ENCODE assay signal across 1 cellular context in the genomic region with DNA sequence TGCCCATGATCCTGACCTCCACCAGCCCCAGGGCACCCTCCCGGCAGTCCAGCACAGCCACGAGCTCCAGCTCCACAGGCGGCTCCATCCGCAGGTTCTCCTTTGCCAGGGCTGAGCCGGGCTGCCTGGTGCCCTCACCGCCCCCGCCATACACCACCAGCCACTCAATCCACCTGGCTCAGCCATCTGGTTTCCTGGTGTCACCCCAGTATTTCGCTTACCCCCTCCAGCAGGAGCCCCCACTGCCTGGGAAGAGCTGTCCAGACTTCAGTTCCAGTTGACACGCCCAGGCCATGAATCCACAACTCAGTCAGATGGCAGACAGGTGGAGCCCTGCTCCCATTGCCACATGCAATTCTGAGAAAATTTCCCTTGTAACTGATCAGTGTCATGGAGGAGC.
TF ChIP-seq lines count a peak whose summit lies in the region.

No MANE protein-coding gene starts in this region.

TF ChIP-seq in HepG2, 621 proteins besides CTCF, POLR2A, EP300 and RAD21:
- TF ChIP-seq ZNF7 (CRISPR knock-in tag; IDR thresholded peaks at IDR 0.05) (no peak), ZNF782 (CRISPR knock-in tag; IDR thresholded peaks at IDR 0.05; ENCODE audit: borderline replicate concordance) (no peak), STAG1 (CRISPR knock-in tag; IDR thresholded peaks at IDR 0.05) (peak; percentile 55), IRF2 (CRISPR knock-in tag; IDR thresholded peaks at IDR 0.05) (no peak)
